Comparison of ENCODE assay signal across 9 cellular contexts in the genomic region with DNA sequence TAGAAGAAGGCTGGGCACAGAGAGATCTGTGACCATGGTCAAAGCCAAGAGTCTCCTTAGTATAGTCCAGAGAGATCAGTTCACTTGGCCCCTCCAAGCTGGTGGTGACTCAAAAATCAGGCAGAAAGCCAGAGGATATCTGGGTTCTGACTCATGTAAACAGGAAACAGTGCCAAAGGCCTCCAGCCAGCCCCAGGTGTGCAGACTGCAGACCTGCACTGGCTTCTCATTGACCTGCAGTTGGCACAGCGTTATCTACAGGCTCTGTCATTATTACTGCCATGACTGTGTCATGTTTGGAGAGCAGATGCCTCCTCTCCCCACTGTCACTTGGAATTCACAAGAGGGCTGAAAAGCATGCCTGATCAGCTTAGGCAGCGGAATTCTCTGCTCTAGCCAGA.
A peak's percentile ranks its signal among the peaks of the same experiment; 100 is the strongest.
DNase-seq lines count a peak whose midpoint lies in the region; ATAC-seq, FAIRE-seq and TF ChIP-seq lines count a peak whose summit lies in the region.
"Had no signal": no experiment of that assay in that cellular context is flagged by ENCODE, and none has a peak within 500 bp of the region (broad histone marks: within the 10 kb centered on the region; RNA-seq: fewer than 3 reads in every experiment).

No MANE protein-coding gene starts in this region.

- intact Hi-C loops in endothelial cell of umbilical vein (cut with micrococcal nuclease): loop anchor here (1.0 to 10.0 kb wide), 5 partner anchors 47 to 983 kb away; a partner anchor contains a TSS

- BruUV-seq in endothelial cell of umbilical vein (replicated peaks; lab: Mats Ljungman, UMichigan): no TSS peak

- H3K27me3 ChIP-seq in endothelial cell of umbilical vein (ENCODE audit: control insufficient read depth in 2 of 2, insufficient read depth in 2 of 2, low read length in 2 of 2) (no peaks in the 10 kb centered on the region), neural cell (ENCODE audit: insufficient read depth, low read depth, low read length) (no peaks in the 10 kb centered on the region)

- H3K4me2 ChIP-seq in endothelial cell of umbilical vein (ENCODE audit: insufficient read depth, low read length) (peak overlapping the region; percentile 32), neural cell (ENCODE audit: low read length) (no peak overlapping the region)

- H3K79me2 ChIP-seq in endothelial cell of umbilical vein (ENCODE audit: control insufficient read depth, insufficient read depth, low read length): no peaks in the 10 kb centered on the region
- H3K79me2 ChIP-seq in neural cell (replicated peaks; ENCODE audit: insufficient read depth, low read length): no peaks in the 10 kb centered on the region

- dilution Hi-C loops in endothelial cell of umbilical vein (cut with MboI; ENCODE audit: extremely low pct_ligation_motif_present, low sequenced_read_pairs): no loop called here

- H4K20me1 ChIP-seq in endothelial cell of umbilical vein (replicated peaks; ENCODE audit: control insufficient read depth, extremely low read depth, insufficient read depth, low read length): no peaks in the 10 kb centered on the region
- no peaks in the 10 kb centered on the region for H4K20me1 ChIP-seq in neural cell (ENCODE audit: insufficient read depth)

- TF ChIP-seq POLR2A in endothelial cell of umbilical vein (IDR thresholded peaks at IDR 0.05; ENCODE audit: low read depth, low read length): no peak

- no peaks in the 10 kb centered on the region for H3K9me2 ChIP-seq in neural cell (ENCODE audit: insufficient read depth, low read length)

- H2AFZ ChIP-seq in endothelial cell of umbilical vein (ENCODE audit: low read depth, low read length) (no peak overlapping the region), neural cell (ENCODE audit: low read depth, low read length) (no peak overlapping the region)

- TF ChIP-seq EP300 in neural cell (conservative IDR thresholded peaks at IDR 0.05; ENCODE audit: poor library complexity, severe bottlenecking): no peak

- H3K27ac ChIP-seq in endothelial cell of umbilical vein (ENCODE audit: insufficient read depth, low read depth, low read length) (peak overlapping the region; percentile 74), neural cell (ENCODE audit: low read length) (peak overlapping the region; percentile 50)

- POLR2A ChIA-PET in endothelial cell of umbilical vein (lab: Charles Lee): no interaction called here

- CTCF ChIA-PET in endothelial cell of umbilical vein (lab: Charles Lee): interaction anchor here (0.6 to 6.2 kb wide), 7 partner anchors 9 to 1462 kb away, joined by 3 to 74 read pairs (median 5); a partner anchor contains a TSS

- ATAC-seq in HG03460 (IDR thresholded peaks at IDR 0.05; ENCODE audit: unreplicated experiment) (no peak), HG02840 (IDR thresholded peaks at IDR 0.05; ENCODE audit: low FRiP score, unreplicated experiment) (no peak)

- no peak for TF ChIP-seq RAD21 in neural cell (conservative IDR thresholded peaks at IDR 0.05)

- H3K36me3 ChIP-seq in endothelial cell of umbilical vein (ENCODE audit: control insufficient read depth in 2 of 2, extremely low read depth in 1 of 2, insufficient read depth in 2 of 2, low read length in 2 of 2) (no peaks in the 10 kb centered on the region), neural cell (ENCODE audit: insufficient read depth, low read length) (no peaks in the 10 kb centered on the region)

- no peaks in the 10 kb centered on the region for H3F3A ChIP-seq in neural cell (ENCODE audit: insufficient read depth, low read length, poor library complexity, severe bottlenecking)

- TF ChIP-seq CTCF in endothelial cell of umbilical vein (IDR thresholded peaks at IDR 0.05; ENCODE audit: extremely low read depth in 1 of 2, insufficient read depth in 1 of 2, low read depth in 1 of 2, low read length in 2 of 2): no peak
- TF ChIP-seq CTCF in neural cell (IDR thresholded peaks at IDR 0.05; ENCODE audit: poor library complexity, severe bottlenecking): no peak

- FAIRE-seq in endothelial cell of umbilical vein (lab: Jason Lieb, UNC): peak; percentile 91
- FAIRE-seq: GM12892 had no signal

- H3K9me1 ChIP-seq in endothelial cell of umbilical vein (replicated peaks; ENCODE audit: control insufficient read depth, extremely low read depth, insufficient read depth, low read length): no peaks in the 10 kb centered on the region

- no peaks in the 10 kb centered on the region for H3K9me3 ChIP-seq in endothelial cell of umbilical vein (replicated peaks; ENCODE audit: control insufficient read depth, insufficient read depth, low read length)
- H3K9me3 ChIP-seq in neural cell (ENCODE audit: low read length): no peaks in the 10 kb centered on the region

- DNase-seq in DMS 273 (lab: John Stamatoyannopoulos, UW; ENCODE audit: unreplicated experiment) (peak; percentile 60), NCI-H2196 treated with DMSO at 0.1 percent for 48 hours (lab: John Stamatoyannopoulos, UW; ENCODE audit: unreplicated experiment) (peak; percentile 92), endothelial cell of umbilical vein (ENCODE audit: low read depth, low spot score) (peak; percentile 97), GDM1 (lab: John Stamatoyannopoulos, UW) (no peak), NCI-H1048 (lab: John Stamatoyannopoulos, UW) (no peak)

- peaks cover 57% of the 10 kb centered on the region for H3K4me1 ChIP-seq in endothelial cell of umbilical vein (ENCODE audit: control insufficient read depth, extremely low read depth, insufficient read depth, low read length)

- H3K4me3 ChIP-seq in endothelial cell of umbilical vein (replicated peaks in 1 of 3; ENCODE audit: insufficient read depth in 1 of 3, low read depth in 1 of 3, low read length in 3 of 3): no peak overlapping the region
- H3K4me3 ChIP-seq in neural cell (ENCODE audit: low read length): no peak overlapping the region

- H3K9ac ChIP-seq in endothelial cell of umbilical vein (replicated peaks; ENCODE audit: extremely low read depth, insufficient read depth, low read length): peak overlapping the region; percentile 26
- H3K9ac ChIP-seq in neural cell (ENCODE audit: low read length): peak overlapping the region; percentile 23

TF ChIP-seq in endothelial cell of umbilical vein, 7 proteins besides CTCF, POLR2A, EP300 and RAD21:
- TF ChIP-seq POLR2AphosphoS5 (IDR thresholded peaks at IDR 0.05; ENCODE audit: insufficient read depth, low read depth, low read length) (peak; percentile 95), EZH2 (IDR thresholded peaks at IDR 0.05; ENCODE audit: borderline replicate concordance, low read depth, low read length, severe bottlenecking) (no peak), JUN (IDR thresholded peaks at IDR 0.05; ENCODE audit: borderline replicate concordance, insufficient read depth, insufficient read length, low read depth) (peak; percentile 95), FOS (IDR thresholded peaks at IDR 0.05; ENCODE audit: borderline replicate concordance, insufficient read depth, low read length) (peak; percentile 98), GATA2 (IDR thresholded peaks at IDR 0.05; ENCODE audit: insufficient read depth, insufficient read length, low read depth, low read length) (peak; percentile 96)

TF ChIP-seq in neural cell, 6 proteins besides CTCF, POLR2A, EP300 and RAD21:
- TF ChIP-seq POLR2AphosphoS5 (IDR thresholded peaks at IDR 0.05) (no peak), MXI1 (conservative IDR thresholded peaks at IDR 0.05; ENCODE audit: poor library complexity, severe bottlenecking) (no peak), TAF1 (IDR thresholded peaks at IDR 0.05; ENCODE audit: low read depth) (no peak), SMC3 (conservative IDR thresholded peaks at IDR 0.05; ENCODE audit: poor library complexity) (no peak), EZH2 (IDR thresholded peaks at IDR 0.05; ENCODE audit: borderline replicate concordance, insufficient read depth, low read length, poor library complexity, severe bottlenecking) (no peak)
- TF ChIP-seq, protein P1, sequence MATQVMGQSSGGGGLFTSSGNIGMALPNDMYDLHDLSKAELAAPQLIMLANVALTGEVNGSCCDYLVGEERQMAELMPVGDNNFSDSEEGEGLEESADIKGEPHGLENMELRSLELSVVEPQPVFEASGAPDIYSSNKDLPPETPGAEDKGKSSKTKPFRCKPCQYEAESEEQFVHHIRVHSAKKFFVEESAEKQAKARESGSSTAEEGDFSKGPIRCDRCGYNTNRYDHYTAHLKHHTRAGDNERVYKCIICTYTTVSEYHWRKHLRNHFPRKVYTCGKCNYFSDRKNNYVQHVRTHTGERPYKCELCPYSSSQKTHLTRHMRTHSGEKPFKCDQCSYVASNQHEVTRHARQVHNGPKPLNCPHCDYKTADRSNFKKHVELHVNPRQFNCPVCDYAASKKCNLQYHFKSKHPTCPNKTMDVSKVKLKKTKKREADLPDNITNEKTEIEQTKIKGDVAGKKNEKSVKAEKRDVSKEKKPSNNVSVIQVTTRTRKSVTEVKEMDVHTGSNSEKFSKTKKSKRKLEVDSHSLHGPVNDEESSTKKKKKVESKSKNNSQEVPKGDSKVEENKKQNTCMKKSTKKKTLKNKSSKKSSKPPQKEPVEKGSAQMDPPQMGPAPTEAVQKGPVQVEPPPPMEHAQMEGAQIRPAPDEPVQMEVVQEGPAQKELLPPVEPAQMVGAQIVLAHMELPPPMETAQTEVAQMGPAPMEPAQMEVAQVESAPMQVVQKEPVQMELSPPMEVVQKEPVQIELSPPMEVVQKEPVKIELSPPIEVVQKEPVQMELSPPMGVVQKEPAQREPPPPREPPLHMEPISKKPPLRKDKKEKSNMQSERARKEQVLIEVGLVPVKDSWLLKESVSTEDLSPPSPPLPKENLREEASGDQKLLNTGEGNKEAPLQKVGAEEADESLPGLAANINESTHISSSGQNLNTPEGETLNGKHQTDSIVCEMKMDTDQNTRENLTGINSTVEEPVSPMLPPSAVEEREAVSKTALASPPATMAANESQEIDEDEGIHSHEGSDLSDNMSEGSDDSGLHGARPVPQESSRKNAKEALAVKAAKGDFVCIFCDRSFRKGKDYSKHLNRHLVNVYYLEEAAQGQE (IDR thresholded peaks at IDR 0.05; ENCODE audit: borderline replicate concordance): no peak

Comparison
In these comparisons a context has a peak if more than half of its experiments do, and no peak if none do; other contexts are left out.
1. DNase-seq: peak in DMS 273 (single experiment), NCI-H2196 treated with DMSO at 0.1 percent for 48 hours (single experiment) and endothelial cell of umbilical vein (single experiment); none in GDM1 (single experiment) and NCI-H1048 (single experiment).